ENCODE assay signal across 8 cellular contexts in the genomic region with DNA sequence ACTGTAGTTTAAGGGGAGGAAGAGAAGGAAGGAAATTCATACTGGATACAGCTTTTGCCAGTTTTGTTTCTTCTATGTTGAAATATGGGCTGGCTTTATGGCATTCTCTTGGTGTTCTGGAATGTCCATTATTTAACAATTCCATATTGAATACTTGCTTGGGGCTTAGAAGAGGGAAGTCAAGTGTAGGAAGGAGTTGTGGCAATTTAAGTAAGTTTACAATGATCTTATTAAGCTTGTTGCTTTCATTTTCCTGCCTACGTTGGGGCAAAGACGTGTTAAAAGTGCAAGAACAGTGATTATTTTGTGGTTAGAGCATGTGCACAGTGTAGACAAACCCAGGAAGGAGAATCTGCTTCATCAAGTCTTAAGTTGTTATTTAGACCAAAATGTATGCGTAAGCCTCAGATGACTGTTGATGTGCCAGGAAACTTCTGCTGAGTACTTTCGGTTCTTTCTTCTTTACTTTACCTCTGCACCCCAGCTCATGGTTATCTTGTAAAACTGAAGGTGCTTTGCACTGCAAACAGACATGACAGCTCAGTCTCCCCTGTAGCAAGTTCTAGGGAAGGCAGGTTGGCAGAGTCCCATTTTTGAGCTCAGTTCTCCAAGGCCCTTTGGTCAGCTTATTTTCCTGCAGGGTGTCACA.
DNase-seq lines count a peak whose midpoint lies in the region; ATAC-seq and TF ChIP-seq lines count a peak whose summit lies in the region.

No MANE protein-coding gene starts in this region.

- H3K79me2 ChIP-seq in Loucy (ENCODE audit: insufficient read depth, low read length), result peaks cover 57% of the 10 kb centered on the region

- no peak overlapping the region for H2AFZ ChIP-seq in Loucy (ENCODE audit: low read length)

- H3K27me3 ChIP-seq in Loucy (ENCODE audit: insufficient read depth, low read length, poor library complexity, severe bottlenecking) (no peaks in the 10 kb centered on the region), ovary (no peaks in the 10 kb centered on the region)

- H3K9me3 ChIP-seq in Loucy (ENCODE audit: insufficient read depth, low read depth, low read length), result no peaks in the 10 kb centered on the region
- H3K9me3 ChIP-seq in ovary, result no peaks in the 10 kb centered on the region

- no peak for TF ChIP-seq POLR2A in ovary (IDR thresholded peaks at IDR 0.05)

- intact Hi-C loops in ovary (cut with DNase I), result loop anchor here in 1 of 4 donors (10.0 kb wide), 1 partner anchor 143 kb away; a partner anchor contains a TSS

- CTCF ChIA-PET in GM10248 (lab: Yijun Ruan, JAX), result interaction anchor here (1.0 to 3.2 kb wide), 12 partner anchors 9 to 227 kb away, joined by 3 to 19 read pairs (median 4); a partner anchor contains a TSS
- CTCF ChIA-PET in activated naive CD4-positive, alpha-beta T cell treated with anti-CD3 and anti-CD28 coated beads, Interleukin-2, amount 10 ng/mL, durations not matched to agents 7 days and 5 days (lab: Charles Lee), result interaction anchor here (0.5 to 4.6 kb wide), 18 partner anchors 19 to 473 kb away, joined by 3 to 34 read pairs (median 4); a partner anchor contains a TSS

- H3K9me3 Mint-ChIP-seq in activated naive CD4-positive, alpha-beta T cell treated with anti-CD3 and anti-CD28 coated beads, Interleukin-2, amount 10 ng/mL, durations not matched to agents 7 days and 5 days, result no peaks in the 10 kb centered on the region
- H3K9me3 Mint-ChIP-seq in naive thymus-derived CD8-positive, alpha-beta T cell, result no peaks in the 10 kb centered on the region

- H3K4me3 Mint-ChIP-seq in activated naive CD4-positive, alpha-beta T cell treated with anti-CD3 and anti-CD28 coated beads, Interleukin-2, amount 10 ng/mL, durations not matched to agents 7 days and 5 days, result peak overlapping the region; percentile 62
- peak overlapping the region; percentile 36 to 84 (median 68) for H3K4me3 Mint-ChIP-seq in naive thymus-derived CD8-positive, alpha-beta T cell

- 24 to 30% (median 26%) methylated on average over 4 of the region's 4 CpGs for WGBS in ovary, 3 donors

- H3K4me1 Mint-ChIP-seq in activated naive CD4-positive, alpha-beta T cell treated with anti-CD3 and anti-CD28 coated beads, Interleukin-2, amount 10 ng/mL, durations not matched to agents 7 days and 5 days, result peaks cover 72% of the 10 kb centered on the region
- H3K4me1 Mint-ChIP-seq in naive thymus-derived CD8-positive, alpha-beta T cell, result peaks cover 36 to 75% (median 62%) of the 10 kb centered on the region in 4 donors

- peak overlapping the region; percentile 59 for H3K4me3 ChIP-seq in Loucy (ENCODE audit: low read length, poor library complexity, severe bottlenecking)
- no peak overlapping the region for H3K4me3 ChIP-seq in ovary

- no peak for TF ChIP-seq EP300 in ovary (IDR thresholded peaks at IDR 0.05)

- H3K9ac ChIP-seq in Loucy (ENCODE audit: low read depth, low read length, poor library complexity, severe bottlenecking), result peak overlapping the region; percentile 58

- no peaks in the 10 kb centered on the region for H4K20me1 ChIP-seq in Loucy (ENCODE audit: insufficient read depth, low read length, poor library complexity, severe bottlenecking)

- H3K4me1 ChIP-seq in Loucy (ENCODE audit: insufficient read depth, low read length, poor library complexity, severe bottlenecking), result peaks cover 53% of the 10 kb centered on the region
- no peaks in the 10 kb centered on the region for H3K4me1 ChIP-seq in ovary (ENCODE audit: insufficient read depth)

- TF ChIP-seq CTCF in GM10248 (IDR thresholded peaks at IDR 0.05; ENCODE audit: control extremely low read depth, extremely low read depth, low read depth, missing control alignments) (no peak), Loucy (conservative IDR thresholded peaks at IDR 0.05; ENCODE audit: low read length) (no peak), ovary (IDR thresholded peaks at IDR 0.05) (no peak)

- peaks cover 12% of the 10 kb centered on the region for H3K36me3 Mint-ChIP-seq in activated naive CD4-positive, alpha-beta T cell treated with anti-CD3 and anti-CD28 coated beads, Interleukin-2, amount 10 ng/mL, durations not matched to agents 7 days and 5 days
- H3K36me3 Mint-ChIP-seq in naive thymus-derived CD8-positive, alpha-beta T cell, result no peaks in the 10 kb centered on the region

- POLR2A ChIA-PET in GM10248 (lab: Yijun Ruan, JAX), result no interaction called here
- POLR2A ChIA-PET in naive thymus-derived CD8-positive, alpha-beta T cell (lab: Charles Lee), result interaction anchor here (1.1 to 2.1 kb wide), 4 partner anchors 16 to 144 kb away, joined by 3 to 24 read pairs (median 4); a partner anchor contains a TSS

- peaks cover 17% of the 10 kb centered on the region for H3F3A ChIP-seq in Loucy (ENCODE audit: low read depth)

- peak overlapping the region; percentile 97 for H3K27ac Mint-ChIP-seq in activated naive CD4-positive, alpha-beta T cell treated with anti-CD3 and anti-CD28 coated beads, Interleukin-2, amount 10 ng/mL, durations not matched to agents 7 days and 5 days
- peak overlapping the region; percentile 80 to 98 (median 92) for H3K27ac Mint-ChIP-seq in naive thymus-derived CD8-positive, alpha-beta T cell

- no peaks in the 10 kb centered on the region for H3K9me2 ChIP-seq in Loucy (replicated peaks; ENCODE audit: low read depth, low read length)

- no peaks in the 10 kb centered on the region for H3K27me3 Mint-ChIP-seq in activated naive CD4-positive, alpha-beta T cell treated with anti-CD3 and anti-CD28 coated beads, Interleukin-2, amount 10 ng/mL, durations not matched to agents 7 days and 5 days
- H3K27me3 Mint-ChIP-seq in naive thymus-derived CD8-positive, alpha-beta T cell, result no peaks in the 10 kb centered on the region

- no peak overlapping the region for H3K27ac ChIP-seq in ovary

- H3K36me3 ChIP-seq in Loucy (ENCODE audit: insufficient read depth, low read length), result no peaks in the 10 kb centered on the region
- no peaks in the 10 kb centered on the region for H3K36me3 ChIP-seq in ovary

- DNase-seq in GM10248 (ENCODE audit: extremely low spot score) (peak; percentile 52), ovary (no peak), HT-29 (ENCODE audit: low spot score) (no peak), NCI-H1436 (lab: John Stamatoyannopoulos, UW) (no peak)
- DNase-seq in activated naive CD4-positive, alpha-beta T cell treated with anti-CD3 and anti-CD28 coated beads, Interleukin-2, amount 10 ng/mL, durations not matched to agents 7 days and 5 days, result peak; percentile 57
- peak in 9 of 10 donors; percentile 14 to 87 (median 66) for DNase-seq in naive thymus-derived CD8-positive, alpha-beta T cell

- H3K4me2 ChIP-seq in Loucy (ENCODE audit: low read depth, low read length, poor library complexity, severe bottlenecking), result peak overlapping the region; percentile 71

- ATAC-seq in GM21619 (IDR thresholded peaks at IDR 0.05; ENCODE audit: unreplicated experiment), result peak; percentile 68
- peak; percentile 83 to 88 for ATAC-seq in naive thymus-derived CD8-positive, alpha-beta T cell

Comparison
In these comparisons a context has a peak if more than half of its experiments do, and no peak if none do; other contexts are left out.
1. DNase-seq: peak in GM10248 (single experiment), activated naive CD4-positive, alpha-beta T cell treated with anti-CD3 and anti-CD28 coated beads, Interleukin-2, amount 10 ng/mL, durations not matched to agents 7 days and 5 days (single experiment) and naive thymus-derived CD8-positive, alpha-beta T cell (9 of 10); none in ovary (0 of 5), HT-29 (single experiment) and NCI-H1436 (single experiment).